ENCODE assay signal across 8 cellular contexts in genomic region chr17:2090804-2091534, GRCh38. TPM values are rescaled to one million over a fixed set of nuclear protein-coding genes. Genes with fewer than 3 reads are reported as not detected.
DNase-seq lines count a peak whose midpoint lies in the region; ATAC-seq, FAIRE-seq and TF ChIP-seq lines count a peak whose summit lies in the region.

No MANE protein-coding gene starts in this region.

- no peak overlapping the region for H3K4me3 Mint-ChIP-seq in activated CD4-positive, alpha-beta T cell treated with anti-CD3 and anti-CD28 coated beads for 36 hours

- ATAC-seq in A549 (peak; percentile 63 to 72; a peak in 4 of 6 replicates), HCT116 (peak; percentile 81)
- no peak for ATAC-seq in activated CD4-positive, alpha-beta T cell treated with anti-CD3 and anti-CD28 coated beads for 36 hours

- no peak overlapping the region for H3K27ac Mint-ChIP-seq in activated CD4-positive, alpha-beta T cell treated with anti-CD3 and anti-CD28 coated beads for 36 hours

- intact Hi-C loops in HCT116 (cut with micrococcal nuclease): no loop called here
- intact Hi-C loops in adrenal gland (cut with DNase I): no loop called here
- intact Hi-C loops in testis (cut with DNase I; ENCODE audit: low total_unique reads): loop anchor here (10.0 kb wide), 1 partner anchor 84 kb away; no protein-coding TSS in a partner anchor
- intact Hi-C loops in activated CD4-positive, alpha-beta T cell treated with anti-CD3 and anti-CD28 coated beads for 36 hours (cut with DNase I, micrococcal nuclease): no loop called here

- H3K9me2 ChIP-seq in HCT116 (ENCODE audit: insufficient read depth): no peaks in the 10 kb centered on the region

- BruUV-seq in HCT116 (replicated peaks; lab: Mats Ljungman, UMichigan): no TSS peak

- H3K4me2 ChIP-seq in A549 (no peak overlapping the region), HCT116 (ENCODE audit: low read length) (no peak overlapping the region)

- H3K27ac ChIP-seq in A549 (no peak overlapping the region), HCT116 (ENCODE audit: low read depth, low read length) (no peak overlapping the region), adrenal gland (peak overlapping the region in 3 of 5 donors; percentile 40 to 97 (median 85)), testis (peak overlapping the region in 1 of 2 donors; percentile 21)

- RAD21 ChIA-PET in HCT116 (lab: Charles Lee; ENCODE audit: low non-redundant PET in 1 of 2, low total read pairs in 2 of 2, uncharacterized antibody in 2 of 2, unreplicated experiment in 2 of 2): interaction anchor here in 1 of 2 experiments (0.5 to 0.6 kb wide), 2 partner anchors 27 to 141 kb away, joined by 4 to 6 read pairs; no protein-coding TSS in a partner anchor

- H4K20me1 ChIP-seq in HCT116 (ENCODE audit: insufficient read depth): no peaks in the 10 kb centered on the region

- TF ChIP-seq EP300 in A549 (IDR thresholded peaks at IDR 0.05): no peak

- no peaks in the 10 kb centered on the region for H3K9me3 Mint-ChIP-seq in activated CD4-positive, alpha-beta T cell treated with anti-CD3 and anti-CD28 coated beads for 36 hours (ENCODE audit: low read depth)

- H2AFZ ChIP-seq in HCT116 (ENCODE audit: low read depth, low read length, poor library complexity, severe bottlenecking): no peak overlapping the region

- H3K4me1 ChIP-seq in A549: no peaks in the 10 kb centered on the region; the same call in 2 of the 3 replicates
- H3K4me1 ChIP-seq in HCT116 (ENCODE audit: control insufficient read depth in 1 of 2, insufficient read depth in 2 of 2, low read length in 2 of 2): peaks cover 6% of the 10 kb centered on the region in 2 experiments; a peak in 3 of 4 replicates
- H3K4me1 ChIP-seq in adrenal gland (replicated peaks in 1 of 2): peaks cover 11 to 47% of the 10 kb centered on the region in 2 donors
- peaks cover 9% of the 10 kb centered on the region for H3K4me1 ChIP-seq in iPS-15b (ENCODE audit: control insufficient read depth, insufficient read depth, low read length)
- peaks cover 37% of the 10 kb centered on the region for H3K4me1 ChIP-seq in testis

- no peak overlapping the region for H3K4me3 ChIP-seq in A549
- H3K4me3 ChIP-seq in HCT116 (replicated peaks in 1 of 2; ENCODE audit: low read depth in 1 of 2, low read length in 2 of 2): no peak overlapping the region
- no peak overlapping the region for H3K4me3 ChIP-seq in adrenal gland
- no peak overlapping the region for H3K4me3 ChIP-seq in iPS-15b (ENCODE audit: low read depth, low read length)
- H3K4me3 ChIP-seq in testis: no peak overlapping the region

- TF ChIP-seq POLR2A in A549 (IDR thresholded peaks at IDR 0.05; ENCODE audit: low read length): no peak
- TF ChIP-seq POLR2A in HCT116 (IDR thresholded peaks at IDR 0.05; ENCODE audit: borderline replicate concordance, extremely low read depth, insufficient read depth, insufficient read length): no peak
- TF ChIP-seq POLR2A in adrenal gland (IDR thresholded peaks at IDR 0.05): no peak
- no peak for TF ChIP-seq POLR2A in testis (IDR thresholded peaks at IDR 0.05)

- H3K36me3 ChIP-seq in HCT116 (ENCODE audit: control insufficient read depth in 1 of 2, insufficient read depth in 2 of 2, low read length in 2 of 2): no peaks in the 10 kb centered on the region
- no peaks in the 10 kb centered on the region for H3K36me3 ChIP-seq in adrenal gland (replicated peaks in 1 of 2)
- no peaks in the 10 kb centered on the region for H3K36me3 ChIP-seq in iPS-15b (ENCODE audit: control insufficient read depth, insufficient read depth, low read length)
- H3K36me3 ChIP-seq in testis (ENCODE audit: low read depth, missing control alignments): no peaks in the 10 kb centered on the region

- no peaks in the 10 kb centered on the region for H3K9me3 ChIP-seq in A549
- no peaks in the 10 kb centered on the region for H3K9me3 ChIP-seq in HCT116 (ENCODE audit: control insufficient read depth in 1 of 2, insufficient read depth in 1 of 2, low read depth in 1 of 2, low read length in 2 of 2)
- H3K9me3 ChIP-seq in adrenal gland (replicated peaks in 1 of 3): no peaks in the 10 kb centered on the region
- no peaks in the 10 kb centered on the region for H3K9me3 ChIP-seq in iPS-15b (ENCODE audit: control insufficient read depth, insufficient read depth, low read length)
- H3K9me3 ChIP-seq in testis: no peaks in the 10 kb centered on the region

- H3K4me1 Mint-ChIP-seq in activated CD4-positive, alpha-beta T cell treated with anti-CD3 and anti-CD28 coated beads for 36 hours: peaks cover 57% of the 10 kb centered on the region

- no peak for TF ChIP-seq CTCF in A549 (IDR thresholded peaks at IDR 0.05)
- peak in 1 of 3 experiments; percentile 22; a peak in 1 of 6 replicates for TF ChIP-seq CTCF in HCT116 (IDR thresholded peaks at IDR 0.05 in 2 of 3, conservative IDR thresholded peaks at IDR 0.05 in 1 of 3; ENCODE audit: borderline replicate concordance in 1 of 3, insufficient read depth in 1 of 3, low read depth in 2 of 3, low read length in 2 of 3)
- peak in 4 of 6 experiments; percentile 15 to 46 (median 36) for TF ChIP-seq CTCF in adrenal gland (IDR thresholded peaks at IDR 0.05)
- peak in 2 of 3 experiments; percentile 11 to 32 for TF ChIP-seq CTCF in testis (IDR thresholded peaks at IDR 0.05)

- peak; percentile 51 to 54 for DNase-seq in A549 (ENCODE audit: low read depth in 1 of 2, low spot score in 1 of 2)
- no peak for DNase-seq in HCT116 (ENCODE audit: low read depth, low spot score)
- peak in 5 of 7 donors; percentile 45 to 81 (median 64) for DNase-seq in adrenal gland
- peak; percentile 67 for DNase-seq in testis
- no peak for DNase-seq in effector CD4-positive, alpha-beta T cell
- no peak for DNase-seq in activated CD4-positive, alpha-beta T cell treated with anti-CD3 and anti-CD28 coated beads for 36 hours
- DNase-seq in NCI-H1930 (lab: John Stamatoyannopoulos, UW): no peak

- TF ChIP-seq RAD21 in A549 (conservative IDR thresholded peaks at IDR 0.05 in 1 of 2, IDR thresholded peaks at IDR 0.05 in 1 of 2) (no peak), HCT116 (IDR thresholded peaks at IDR 0.05; ENCODE audit: low read depth) (no peak)

- no peaks in the 10 kb centered on the region for H3K27me3 Mint-ChIP-seq in activated CD4-positive, alpha-beta T cell treated with anti-CD3 and anti-CD28 coated beads for 36 hours

- FAIRE-seq in A549 (lab: Jason Lieb, UNC): no peak

- no peaks in the 10 kb centered on the region for H3K27me3 ChIP-seq in HCT116 (ENCODE audit: insufficient read depth, low read length)
- H3K27me3 ChIP-seq in adrenal gland: no peaks in the 10 kb centered on the region
- no peaks in the 10 kb centered on the region for H3K27me3 ChIP-seq in iPS-15b (ENCODE audit: control insufficient read depth, insufficient read depth, low read length)
- H3K27me3 ChIP-seq in testis: no peaks in the 10 kb centered on the region

- peaks cover 19% of the 10 kb centered on the region for H3K36me3 Mint-ChIP-seq in activated CD4-positive, alpha-beta T cell treated with anti-CD3 and anti-CD28 coated beads for 36 hours (ENCODE audit: low read depth)

- H3K79me2 ChIP-seq in HCT116 (ENCODE audit: insufficient read depth, low read length): no peaks in the 10 kb centered on the region

- 83% methylated on average over 2 of the region's 2 CpGs for WGBS in A549 (ENCODE audit: missing lambda C conversion rate)
- WGBS in adrenal gland, 4 donors: 52 to 62% (median 57%) methylated on average over 2 of the region's 2 CpGs
- WGBS in testis, 2 donors: 36 to 43% methylated on average over 2 of the region's 2 CpGs

- H3K9ac ChIP-seq in HCT116 (ENCODE audit: low read length) (no peak overlapping the region), iPS-15b (ENCODE audit: low read depth, low read length) (peak overlapping the region; percentile 12)

- POLR2A ChIA-PET in A549 (lab: Yijun Ruan, JAX): no interaction called here
- POLR2A ChIA-PET in HCT116 (lab: Charles Lee): no interaction called here
- POLR2A ChIA-PET in activated CD4-positive, alpha-beta T cell treated with anti-CD3 and anti-CD28 coated beads for 36 hours (lab: Charles Lee): no interaction called here

- CTCF ChIA-PET in A549 (lab: Yijun Ruan, JAX) (interaction anchor here (0.5 to 4.7 kb wide), 14 partner anchors 10 to 213 kb away, joined by 3 to 31 read pairs (median 4); partner anchors contain the start of genes SMG6 and SRR), HCT116 (lab: Charles Lee) (no interaction called here)
- CTCF ChIA-PET in activated CD4-positive, alpha-beta T cell treated with anti-CD3 and anti-CD28 coated beads for 36 hours (lab: Charles Lee): interaction anchor here (0.7 to 5.3 kb wide), 8 partner anchors 19 to 155 kb away, joined by 3 to 25 read pairs (median 4); partner anchors contain the start of gene HIC1

TF ChIP-seq in A549, 52 proteins besides CTCF, POLR2A, EP300 and RAD21 (continues in another document):
- TF ChIP-seq RARB (CRISPR knock-in tag; IDR thresholded peaks at IDR 0.05) (no peak), GATA3 (IDR thresholded peaks at IDR 0.05; ENCODE audit: borderline replicate concordance) (no peak)

RNA-seq across cellular contexts. Expression of gene HIC1, which starts 36.1 kb away (rescaled TPM):
- polyA plus RNA-seq in A549 (2011; rRNA removed): 0.13 and 0.28 TPM in 2 replicates
- 0.37 and 0.43 TPM in 2 replicates for polyA plus RNA-seq in A549 (2012; cell fraction: cytosol; rRNA removed)
- 1.7 and 2.1 TPM in 2 replicates for polyA plus RNA-seq in A549 (2012; cell fraction: nucleus; rRNA removed)
- polyA plus RNA-seq in A549 (2017; fragmentation: RNase III; extraction: RNeasy Plus Mini Kit Qiagen cat#74134 plus additional on column Dnase treatment): 0.70 to 1.5 TPM (median 1.3 TPM) in 3 replicates
- 0.29 and 0.58 TPM in 2 replicates for polyA minus RNA-seq in A549 (2011; rRNA and poly(A)+ RNA removed)
- 0.64 TPM for total RNA-seq in HCT116 (2021; ENCODE audit: unreplicated experiment)
- polyA plus RNA-seq in HCT116 (2012): 0.21 and 0.52 TPM in 2 replicates
- 10 to 100 TPM in 7 of 8 donors, 1 to 10 TPM in 1; 9.8 to 61.8 (median 31.5) TPM for total RNA-seq in adrenal gland
- polyA plus RNA-seq in adrenal gland: 10 to 100 TPM in 1 of 3 donors, 1 to 10 TPM in 1, under 1 TPM in 1; 0.92 to 16.7 (median 7.7) TPM
- total RNA-seq in testis: 10 to 100 TPM; 36.1 to 38.4 TPM
- polyA plus RNA-seq in testis (ENCODE audit: insufficient read depth, low read depth, low replicate concordance): 8.7 TPM
- 10 to 100 TPM; 13.6 to 16.5 TPM for total RNA-seq in activated CD4-positive, alpha-beta T cell treated with anti-CD3 and anti-CD28 coated beads for 36 hours

RNA-seq across cellular contexts. Expression of gene OVCA2, which starts 49.1 kb away (rescaled TPM):
- polyA plus RNA-seq in A549 (2011; rRNA removed): 66.3 and 73.1 TPM in 2 replicates
- polyA plus RNA-seq in A549 (2012; cell fraction: cytosol; rRNA removed): 77.8 and 108 TPM in 2 replicates
- polyA plus RNA-seq in A549 (2012; cell fraction: nucleus; rRNA removed): 46.6 and 48.1 TPM in 2 replicates
- polyA plus RNA-seq in A549 (2017; fragmentation: RNase III; extraction: RNeasy Plus Mini Kit Qiagen cat#74134 plus additional on column Dnase treatment): 54.3 to 56.6 TPM (median 54.6 TPM) in 3 replicates
- polyA minus RNA-seq in A549 (2011; rRNA and poly(A)+ RNA removed): 60.6 and 72.6 TPM in 2 replicates
- total RNA-seq in HCT116 (2021; ENCODE audit: unreplicated experiment): 27.3 TPM
- polyA plus RNA-seq in HCT116 (2012): 20.7 and 32.4 TPM in 2 replicates
- 10 to 100 TPM; 37.2 to 75.9 (median 55.6) TPM for total RNA-seq in adrenal gland
- polyA plus RNA-seq in adrenal gland: 100 to 1,000 TPM in 2 of 3 donors, 10 to 100 TPM in 1; 57.5 to 155 (median 102) TPM
- 10 to 100 TPM; 46.3 to 55.1 TPM for total RNA-seq in testis
- polyA plus RNA-seq in testis (ENCODE audit: insufficient read depth, low read depth, low replicate concordance): 46.3 TPM
- 10 to 100 TPM; 31.4 to 38.6 TPM for total RNA-seq in activated CD4-positive, alpha-beta T cell treated with anti-CD3 and anti-CD28 coated beads for 36 hours

Comparison
In these comparisons a context has a peak if more than half of its experiments do, and no peak if none do; other contexts are left out.
1. DNase-seq: peak in A549 (2 of 2), adrenal gland (5 of 7) and testis (single experiment); none in HCT116 (single experiment), effector CD4-positive, alpha-beta T cell (single experiment), activated CD4-positive, alpha-beta T cell treated with anti-CD3 and anti-CD28 coated beads for 36 hours (single experiment) and NCI-H1930 (0 of 2).
2. H3K27ac ChIP-seq: peak in adrenal gland (3 of 5); none in A549 (0 of 2) and HCT116 (single experiment).